In genomic region chr2:198811198-198811597, GRCh38 we compare ENCODE assay signal across 27 cellular contexts.
"Had no signal": no experiment of that assay in that cellular context is flagged by ENCODE, and none has a peak within 500 bp of the region (broad histone marks: within the 10 kb centered on the region; RNA-seq: fewer than 3 reads in every experiment).

No MANE protein-coding gene starts in this region.

- H3K36me3 ChIP-seq: brain microvascular endothelial cell, esophagus muscularis mucosa, gastrocnemius medialis had no signal

- H3K4me3 ChIP-seq: esophagus muscularis mucosa, gastrocnemius medialis had no signal

- H3K9me3 ChIP-seq: esophagus muscularis mucosa, gastrocnemius medialis had no signal

- ATAC-seq: activated CD4-positive, alpha-beta T cell treated with anti-CD3 and anti-CD28 coated beads for 36 hours; activated CD8-positive, alpha-beta T cell treated with anti-CD3 and anti-CD28 coated beads, Interleukin-2, amount 10 ng/mL, durations not matched to agents 7 days and 5 days; activated T-cell treated with anti-CD3 and anti-CD28 coated beads, Interleukin-2, amount 50 U/mL, for 4 hours; activated T-helper 17 cell treated with anti-CD3 and anti-CD28 coated beads, Interleukin-2, amount 50 U/mL, for 72 hours; effector memory CD8-positive, alpha-beta T cell; foreskin keratinocyte; gastrocnemius medialis; T-helper 17 cell had no signal

- H3K27me3 ChIP-seq: brain microvascular endothelial cell, esophagus muscularis mucosa, foreskin keratinocyte, gastrocnemius medialis had no signal

- DNase-seq: activated CD4-positive, alpha-beta memory T cell treated with anti-CD3 and anti-CD28 coated beads for 36 hours; activated CD4-positive, alpha-beta T cell treated with anti-CD3 and anti-CD28 coated beads for 36 hours; activated CD4-positive, alpha-beta T cell treated with anti-CD3 and anti-CD28 coated beads, Interleukin-2, amount 10 ng/mL, durations not matched to agents 24 days and 14 days; activated CD4-positive, CD25-positive, alpha-beta regulatory T cell; activated CD4-positive, CD25-positive, alpha-beta regulatory T cell treated with anti-CD3 and anti-CD28 coated beads, Interleukin-2, amount 50 U/mL, for 72 hours; activated CD8-positive, alpha-beta T cell treated with anti-CD3 and anti-CD28 coated beads, Interleukin-2, amount 10 ng/mL, durations not matched to agents 7 days and 5 days; activated effector memory CD4-positive, alpha-beta T cell treated with Interleukin-2 at 50 U/mL for 16 hours; activated gamma-delta T cell treated with Interleukin-2 at 50 U/mL for 16 hours; activated naive CD4-positive, alpha-beta T cell treated with anti-CD3 and anti-CD28 coated beads, Interleukin-2, amount 50 U/mL, for 16 hours; activated naive CD4-positive, alpha-beta T cell treated with Interleukin-2 at 50 U/mL for 16 hours; activated T-cell treated with anti-CD3 and anti-CD28 coated beads, Interleukin-2, amount 50 U/mL, for 4 hours; amniotic stem cell; anterior cingulate cortex; brain microvascular endothelial cell; cortex of kidney; dermis blood vessel endothelial cell; effector CD4-positive, alpha-beta T cell; effector memory CD8-positive, alpha-beta T cell; erythroblast; foreskin keratinocyte; gastrocnemius medialis; glutamatergic neuron; T-helper 1 cell; T-helper 17 cell; T1000 had no signal

- H3K27ac ChIP-seq: brain microvascular endothelial cell, esophagus muscularis mucosa, foreskin keratinocyte, gastrocnemius medialis had no signal

- H3K4me1 ChIP-seq: esophagus muscularis mucosa, foreskin keratinocyte, gastrocnemius medialis had no signal
